Comparison of ENCODE assay signal across 16 cellular contexts in genomic region chr5:884345-885126, GRCh38.
"Had no signal": no experiment of that assay in that cellular context is flagged by ENCODE, and none has a peak within 500 bp of the region (broad histone marks: within the 10 kb centered on the region; RNA-seq: fewer than 3 reads in every experiment).

No MANE protein-coding gene starts in this region.

- H3K4me3 ChIP-seq: ovary, testis had no signal

- H3K4me1 ChIP-seq: testis had no signal

- H3K27me3 ChIP-seq: ovary, testis had no signal

- H3K27ac ChIP-seq: epithelial cell of prostate, ovary, testis had no signal

- ATAC-seq: activated CD4-positive, alpha-beta T cell treated with anti-CD3 and anti-CD28 coated beads for 36 hours; activated CD8-positive, alpha-beta T cell treated with anti-CD3 and anti-CD28 coated beads for 36 hours; stimulated activated naive CD8-positive, alpha-beta T cell treated with anti-CD3 and anti-CD28 coated beads, Interleukin-15, amount 100 ng/mL, for 72 hours had no signal

- DNase-seq: activated CD4-positive, alpha-beta T cell treated with anti-CD3 and anti-CD28 coated beads for 36 hours; activated CD8-positive, alpha-beta memory T cell treated with anti-CD3 and anti-CD28 coated beads, Interleukin-2, amount 50 U/mL, for 4 hours; activated CD8-positive, alpha-beta T cell treated with anti-CD3 and anti-CD28 coated beads for 36 hours; activated naive CD4-positive, alpha-beta T cell; central memory CD4-positive, alpha-beta T cell; cortex of kidney; effector memory CD4-positive, alpha-beta T cell; kidney glomerular epithelial cell; mammary epithelial cell; stimulated activated CD4-positive, alpha-beta T cell treated with anti-CD3 and anti-CD28 coated beads, Interleukin-15, amount 100 ng/mL, for 24 hours; stimulated activated CD4-positive, alpha-beta T cell treated with anti-CD3 and anti-CD28 coated beads, Interleukin-4, amount 100 ng/mL, for 4 hours; stimulated activated naive CD8-positive, alpha-beta T cell treated with anti-CD3 and anti-CD28 coated beads, Interleukin-15, amount 100 ng/mL, for 72 hours; T1000; testis had no signal

- H3K9me3 ChIP-seq: ovary, testis had no signal

- H3K36me3 ChIP-seq: ovary had no signal
